Comparison of ENCODE assay signal across 8 cellular contexts in the genomic region with DNA sequence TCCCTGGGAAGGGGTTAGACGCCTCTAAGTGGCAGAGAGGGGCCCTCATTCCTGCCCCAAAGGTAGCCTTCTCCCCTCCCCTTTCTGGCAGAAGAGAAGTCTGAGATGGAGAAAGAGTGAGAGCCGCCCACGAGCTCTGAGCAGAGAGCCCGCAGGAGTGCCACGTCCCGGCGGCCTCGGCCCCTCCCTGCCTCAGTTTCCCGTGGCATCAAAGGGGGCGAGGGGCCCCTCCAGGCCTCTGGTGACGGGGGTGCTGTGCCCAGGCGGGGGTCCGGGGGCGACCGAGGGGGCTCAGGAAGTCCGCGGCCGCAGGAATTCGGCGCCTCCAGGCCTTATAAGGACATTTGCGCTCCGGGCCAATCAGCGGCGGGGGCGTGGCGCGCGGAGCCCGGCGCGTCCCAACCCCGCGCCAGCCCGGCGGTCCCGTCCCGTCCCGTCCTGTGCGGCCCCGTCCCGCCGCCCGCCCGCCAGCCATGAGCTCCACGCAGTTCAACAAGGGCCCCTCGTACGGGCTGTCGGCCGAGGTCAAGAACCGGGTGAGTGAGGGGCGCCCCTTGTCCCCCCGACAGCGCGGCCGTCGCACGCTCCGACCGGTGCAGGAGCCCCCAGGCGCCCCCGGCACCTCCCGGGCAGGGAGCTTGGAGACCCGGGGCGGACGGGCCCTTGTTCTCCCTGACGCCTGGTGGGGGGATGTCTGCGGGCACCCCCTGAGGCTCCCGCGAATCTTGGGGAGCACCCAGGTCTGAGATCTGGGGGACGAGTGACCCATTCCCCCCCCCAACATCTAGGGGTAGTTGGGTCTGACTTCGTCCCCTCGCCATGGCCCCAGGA. TPM values are rescaled to one million over a fixed set of nuclear protein-coding genes. Genes with fewer than 3 reads are reported as not detected.
A peak's percentile ranks its signal among the peaks of the same experiment; 100 is the strongest.
DNase-seq lines count a peak whose midpoint lies in the region; ATAC-seq and TF ChIP-seq lines count a peak whose summit lies in the region.

A gene (plus strand): TSS at position 420 of the 831 bp plus-strand sequence. CDS start 54 bp downstream, at position 474.

- H3K4me3 Mint-ChIP-seq in nephron progenitor cell, result peak within 1 kb of the TSS; percentile 91

- H3K27ac Mint-ChIP-seq in nephron progenitor cell, result peak within 1 kb of the TSS; percentile 97

- H3K4me3 ChIP-seq in GM12875 (ENCODE audit: low read depth, low read length) (peak within 1 kb of the TSS; percentile 95), Panc1 (ENCODE audit: low read depth in 2 of 2, low read length in 2 of 2) (peak within 1 kb of the TSS; percentile 82 to 94), upper lobe of left lung (peak within 1 kb of the TSS; percentile 74 to 91 (median 84))

- ATAC-seq in HG02943 (IDR thresholded peaks at IDR 0.05; ENCODE audit: low read depth, unreplicated experiment) (peak; percentile 46), Panc1 (peak; percentile 84), upper lobe of left lung (ENCODE audit: low FRiP score in 2 of 2) (peak; percentile 83 to 92), GM18517 (IDR thresholded peaks at IDR 0.05; ENCODE audit: unreplicated experiment) (no peak)

- H3K9me3 Mint-ChIP-seq in nephron progenitor cell, result no peaks in the 10 kb centered on the region

- peak; percentile 38 to 95 (median 84) for TF ChIP-seq POLR2A in upper lobe of left lung (IDR thresholded peaks at IDR 0.05)

- H3K36me3 ChIP-seq in Panc1 (ENCODE audit: control insufficient read depth, insufficient read depth, low read length) (peaks cover 9% of the 10 kb centered on the region; the same call in 1 of the 2 replicates), upper lobe of left lung (peaks cover 0 to 11% (median 0%) of the 10 kb centered on the region in 4 donors)

- H3K27ac ChIP-seq in Panc1 (ENCODE audit: low read length) (peak within 1 kb of the TSS; percentile 94), upper lobe of left lung (peak within 1 kb of the TSS; percentile 95 to 99 (median 97))

- TF ChIP-seq CTCF in GM12875 (IDR thresholded peaks at IDR 0.05; ENCODE audit: borderline replicate concordance, insufficient read depth, low read depth, low read length) (no peak), Panc1 (IDR thresholded peaks at IDR 0.05) (no peak), nephron progenitor cell (IDR thresholded peaks at IDR 0.05) (no peak), upper lobe of left lung (IDR thresholded peaks at IDR 0.05) (no peak)

- H3K4me1 Mint-ChIP-seq in nephron progenitor cell, result peaks cover 18% of the 10 kb centered on the region

- TSS peak; percentile 95 for BruUV-seq in Panc1 (replicated peaks; lab: Mats Ljungman, UMichigan)

- H3K9me3 ChIP-seq in Panc1 (ENCODE audit: control insufficient read depth, insufficient read depth, low read depth, low read length) (no peaks in the 10 kb centered on the region), upper lobe of left lung (no peaks in the 10 kb centered on the region)

- POLR2A ChIA-PET in Panc1 (lab: Charles Lee), result interaction anchor here (1.0 kb wide), 1 partner anchor 10 kb away, joined by 4 read pairs; no protein-coding TSS in a partner anchor

- 1 to 11% methylated on average over 1 to 19 of the region's 72 CpGs for WGBS in upper lobe of left lung, 2 donors

- H3K36me3 Mint-ChIP-seq in nephron progenitor cell (ENCODE audit: low read depth), result peaks cover 9% of the 10 kb centered on the region

- intact Hi-C loops in Panc1 (cut with micrococcal nuclease; ENCODE audit: unreplicated experiment), result no loop called here

- no peak for TF ChIP-seq EP300 in upper lobe of left lung (IDR thresholded peaks at IDR 0.05)

- H3K27me3 Mint-ChIP-seq in nephron progenitor cell (ENCODE audit: low read depth, poor library complexity), result no peaks in the 10 kb centered on the region

- H3K4me1 ChIP-seq in Panc1 (ENCODE audit: control insufficient read depth, insufficient read depth, low read length), result peaks cover 8% of the 10 kb centered on the region
- peaks cover 46 to 67% (median 54%) of the 10 kb centered on the region in 4 donors for H3K4me1 ChIP-seq in upper lobe of left lung

- CTCF ChIA-PET in Panc1 (lab: Charles Lee), result interaction anchor here (0.6 kb wide), 2 partner anchors 9 to 253 kb away, joined by 3 to 5 read pairs; no protein-coding TSS in a partner anchor

- in situ Hi-C loops in Panc1 (cut with HindIII; ENCODE audit: low pct_unique_long_range_greater_than_20kb, low sequenced_read_pairs), result no loop called here

- H3K27me3 ChIP-seq in Panc1 (ENCODE audit: control insufficient read depth, insufficient read depth, low read length), result no peaks in the 10 kb centered on the region
- no peaks in the 10 kb centered on the region for H3K27me3 ChIP-seq in upper lobe of left lung

- DNase-seq in Panc1 (ENCODE audit: low read depth, low spot score) (no peak), fibroblast of peridontal ligament (ENCODE audit: extremely low read depth) (peak; percentile 62), nephron progenitor cell (peak; percentile 88), upper lobe of left lung (peak; percentile 89 to 97)
- peak; percentile 53 for DNase-seq in activated effector memory CD4-positive, alpha-beta T cell treated with Interleukin-2 at 50 U/mL for 16 hours

RNA-seq across cellular contexts. Expression of the gene that starts here (rescaled TPM):
- total RNA-seq in Panc1 (2021; ENCODE audit: unreplicated experiment) (203 TPM), upper lobe of left lung (100 to 1,000 TPM in 5 of 6 donors, 10 to 100 TPM in 1; 98.1 to 262 (median 164) TPM)
- polyA plus RNA-seq in Panc1 (2012; ENCODE audit: insufficient read length), result 201 TPM
